Comparison of ENCODE assay signal across 10 cellular contexts in the genomic region with DNA sequence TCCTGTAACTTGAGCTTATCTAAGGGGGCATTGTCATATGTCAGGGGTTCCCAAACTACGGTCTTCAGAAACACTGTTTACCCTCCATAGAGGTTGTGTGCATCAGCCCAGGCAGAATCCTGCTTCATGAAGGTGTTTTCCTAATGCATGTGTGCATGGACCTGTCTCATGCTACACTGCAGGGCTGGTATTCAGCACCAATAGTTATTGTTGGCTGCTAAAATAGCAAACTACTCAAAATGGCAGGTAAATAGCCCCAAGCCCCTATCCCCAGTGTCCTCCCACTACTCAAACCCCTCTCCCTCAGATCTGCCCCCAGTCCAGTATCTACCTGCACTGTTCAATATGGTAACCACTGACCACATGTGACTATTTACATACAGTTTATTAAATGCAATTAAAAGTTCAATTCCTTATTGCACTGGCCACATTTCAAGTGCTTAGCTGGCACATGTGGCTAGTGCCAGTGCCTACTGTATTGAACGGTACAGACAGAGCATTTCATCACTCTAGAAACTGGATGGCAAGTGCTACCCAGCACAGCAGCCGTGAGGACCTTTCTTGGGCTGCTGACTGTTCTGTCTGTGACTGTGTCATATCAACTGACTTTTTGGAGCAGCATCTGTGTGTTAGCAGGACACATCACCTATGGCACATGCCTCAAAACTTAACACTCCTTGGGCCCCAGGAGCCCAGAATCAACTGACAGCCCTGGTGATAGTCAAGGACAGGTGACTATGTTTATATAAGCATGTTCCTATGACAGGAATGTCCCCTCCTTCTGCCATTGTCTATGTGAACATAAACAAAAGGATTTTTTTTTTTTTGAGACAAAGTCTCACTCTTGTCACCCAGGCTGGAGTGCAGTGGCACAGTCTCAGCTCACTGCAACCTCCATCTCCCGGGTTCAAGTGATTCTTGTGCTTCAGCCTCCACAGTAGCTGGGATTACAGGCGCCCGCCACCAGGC. TPM values are rescaled to one million over a fixed set of nuclear protein-coding genes. Genes with fewer than 3 reads are reported as not detected.
DNase-seq lines count a peak whose midpoint lies in the region; ATAC-seq and TF ChIP-seq lines count a peak whose summit lies in the region.
"Had no signal": no experiment of that assay in that cellular context is flagged by ENCODE, and none has a peak within 500 bp of the region (broad histone marks: within the 10 kb centered on the region; RNA-seq: fewer than 3 reads in every experiment).

No MANE protein-coding gene starts in this region.

- ATAC-seq in stimulated activated naive CD8-positive, alpha-beta T cell treated with anti-CD3 and anti-CD28 coated beads, Interleukin-15, Interleukin-2, amounts not matched to agents 100 U/mL and 50 U/mL, for 24 hours = peak; percentile 15
- no peak for ATAC-seq in GM21390 (IDR thresholded peaks at IDR 0.05; ENCODE audit: unreplicated experiment)

- H3K27me3 Mint-ChIP-seq in T-helper 1 cell treated with Interleukin-12 subunit alpha and Interleukin-12 subunit beta and Interleukin-4 antibody, amounts not matched to agents 30 μg/mL and 1 μg/mL, for 36 hours (ENCODE audit: low read depth) = no peaks in the 10 kb centered on the region
- no peaks in the 10 kb centered on the region for H3K27me3 Mint-ChIP-seq in chondrocyte (ENCODE audit: low read depth)

- H3K36me3 Mint-ChIP-seq in T-helper 1 cell treated with Interleukin-12 subunit alpha and Interleukin-12 subunit beta and Interleukin-4 antibody, amounts not matched to agents 30 μg/mL and 1 μg/mL, for 36 hours (ENCODE audit: low read depth) = peaks cover 52% of the 10 kb centered on the region
- H3K36me3 Mint-ChIP-seq in chondrocyte (ENCODE audit: low read depth) = peaks cover 18% of the 10 kb centered on the region

- no peak for TF ChIP-seq CTCF in chondrocyte (IDR thresholded peaks at IDR 0.05)

- peaks cover 57% of the 10 kb centered on the region for H3K4me1 Mint-ChIP-seq in T-helper 1 cell treated with Interleukin-12 subunit alpha and Interleukin-12 subunit beta and Interleukin-4 antibody, amounts not matched to agents 30 μg/mL and 1 μg/mL, for 36 hours (ENCODE audit: low read depth)
- peaks cover 17% of the 10 kb centered on the region for H3K4me1 Mint-ChIP-seq in chondrocyte (ENCODE audit: low read depth)

- peak overlapping the region; percentile 87 for H3K27ac Mint-ChIP-seq in T-helper 1 cell treated with Interleukin-12 subunit alpha and Interleukin-12 subunit beta and Interleukin-4 antibody, amounts not matched to agents 30 μg/mL and 1 μg/mL, for 36 hours
- peak overlapping the region; percentile 8 for H3K27ac Mint-ChIP-seq in chondrocyte (ENCODE audit: unreplicated experiment)

- DNase-seq in activated effector memory CD4-positive, alpha-beta T cell treated with anti-CD3 and anti-CD28 coated beads, Interleukin-2, amount 50 U/mL, for 16 hours = peak; percentile 75
- no peak for DNase-seq in activated effector memory CD4-positive, alpha-beta T cell treated with Interleukin-2 at 50 U/mL for 16 hours
- DNase-seq in chondrocyte (ENCODE audit: low spot score) (peak; percentile 5), DMS114 treated with DMSO at 0.1 percent for 48 hours (lab: John Stamatoyannopoulos, UW; ENCODE audit: unreplicated experiment) (no peak), NCI-H1048 (lab: John Stamatoyannopoulos, UW) (no peak)
- no peak for DNase-seq in stimulated activated naive CD8-positive, alpha-beta T cell treated with anti-CD3 and anti-CD28 coated beads, Interleukin-15, Interleukin-2, amounts not matched to agents 100 U/mL and 50 U/mL, for 24 hours
- DNase-seq: NCI-H1417, NCI-H774 had no signal

- H3K4me3 Mint-ChIP-seq in T-helper 1 cell treated with Interleukin-12 subunit alpha and Interleukin-12 subunit beta and Interleukin-4 antibody, amounts not matched to agents 30 μg/mL and 1 μg/mL, for 36 hours = no peak overlapping the region
- no peak overlapping the region for H3K4me3 Mint-ChIP-seq in chondrocyte (ENCODE audit: unreplicated experiment)

- H3K9me3 Mint-ChIP-seq in T-helper 1 cell treated with Interleukin-12 subunit alpha and Interleukin-12 subunit beta and Interleukin-4 antibody, amounts not matched to agents 30 μg/mL and 1 μg/mL, for 36 hours = no peaks in the 10 kb centered on the region
- no peaks in the 10 kb centered on the region for H3K9me3 Mint-ChIP-seq in chondrocyte (ENCODE audit: low read depth)

RNA-seq across cellular contexts. Expression of a gene that starts 9.0 kb away (rescaled TPM):
- 10.8 to 17.8 TPM (median 16.3 TPM) in 3 replicates for total RNA-seq in chondrocyte

Comparison
In these comparisons a context has a peak if more than half of its experiments do, and no peak if none do; other contexts are left out.
1. DNase-seq: peak in activated effector memory CD4-positive, alpha-beta T cell treated with anti-CD3 and anti-CD28 coated beads, Interleukin-2, amount 50 U/mL, for 16 hours (single experiment) and chondrocyte (single experiment); none in activated effector memory CD4-positive, alpha-beta T cell treated with Interleukin-2 at 50 U/mL for 16 hours (single experiment), stimulated activated naive CD8-positive, alpha-beta T cell treated with anti-CD3 and anti-CD28 coated beads, Interleukin-15, Interleukin-2, amounts not matched to agents 100 U/mL and 50 U/mL, for 24 hours (single experiment), DMS114 treated with DMSO at 0.1 percent for 48 hours (single experiment) and NCI-H1048 (single experiment).